ENCODE assay signal across 8 cellular contexts in genomic region chr12:132687211-132688164, GRCh38. TPM values are rescaled to one million over a fixed set of nuclear protein-coding genes. Genes with fewer than 3 reads are reported as not detected.
DNase-seq lines count a peak whose midpoint lies in the region; ATAC-seq and TF ChIP-seq lines count a peak whose summit lies in the region.

A gene with protein sequence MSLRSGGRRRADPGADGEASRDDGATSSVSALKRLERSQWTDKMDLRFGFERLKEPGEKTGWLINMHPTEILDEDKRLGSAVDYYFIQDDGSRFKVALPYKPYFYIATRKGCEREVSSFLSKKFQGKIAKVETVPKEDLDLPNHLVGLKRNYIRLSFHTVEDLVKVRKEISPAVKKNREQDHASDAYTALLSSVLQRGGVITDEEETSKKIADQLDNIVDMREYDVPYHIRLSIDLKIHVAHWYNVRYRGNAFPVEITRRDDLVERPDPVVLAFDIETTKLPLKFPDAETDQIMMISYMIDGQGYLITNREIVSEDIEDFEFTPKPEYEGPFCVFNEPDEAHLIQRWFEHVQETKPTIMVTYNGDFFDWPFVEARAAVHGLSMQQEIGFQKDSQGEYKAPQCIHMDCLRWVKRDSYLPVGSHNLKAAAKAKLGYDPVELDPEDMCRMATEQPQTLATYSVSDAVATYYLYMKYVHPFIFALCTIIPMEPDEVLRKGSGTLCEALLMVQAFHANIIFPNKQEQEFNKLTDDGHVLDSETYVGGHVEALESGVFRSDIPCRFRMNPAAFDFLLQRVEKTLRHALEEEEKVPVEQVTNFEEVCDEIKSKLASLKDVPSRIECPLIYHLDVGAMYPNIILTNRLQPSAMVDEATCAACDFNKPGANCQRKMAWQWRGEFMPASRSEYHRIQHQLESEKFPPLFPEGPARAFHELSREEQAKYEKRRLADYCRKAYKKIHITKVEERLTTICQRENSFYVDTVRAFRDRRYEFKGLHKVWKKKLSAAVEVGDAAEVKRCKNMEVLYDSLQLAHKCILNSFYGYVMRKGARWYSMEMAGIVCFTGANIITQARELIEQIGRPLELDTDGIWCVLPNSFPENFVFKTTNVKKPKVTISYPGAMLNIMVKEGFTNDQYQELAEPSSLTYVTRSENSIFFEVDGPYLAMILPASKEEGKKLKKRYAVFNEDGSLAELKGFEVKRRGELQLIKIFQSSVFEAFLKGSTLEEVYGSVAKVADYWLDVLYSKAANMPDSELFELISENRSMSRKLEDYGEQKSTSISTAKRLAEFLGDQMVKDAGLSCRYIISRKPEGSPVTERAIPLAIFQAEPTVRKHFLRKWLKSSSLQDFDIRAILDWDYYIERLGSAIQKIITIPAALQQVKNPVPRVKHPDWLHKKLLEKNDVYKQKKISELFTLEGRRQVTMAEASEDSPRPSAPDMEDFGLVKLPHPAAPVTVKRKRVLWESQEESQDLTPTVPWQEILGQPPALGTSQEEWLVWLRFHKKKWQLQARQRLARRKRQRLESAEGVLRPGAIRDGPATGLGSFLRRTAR (N-terminal part only) (minus strand): TSS chr12:132687342. CDS start chr12:132687315, 27 bp downstream.
Gene PXMP2 (plus strand): TSS chr12:132687587. CDS start chr12:132687671, 84 bp downstream.

- DNase-seq in EL = peak; percentile 95
- DNase-seq in H4 (ENCODE audit: low spot score) = peak; percentile 82
- DNase-seq in LNCaP clone FGC (ENCODE audit: low read depth) = peak; percentile 84
- peak; percentile 92 for DNase-seq in RPMI7951 (ENCODE audit: low read depth)
- DNase-seq in activated T-helper 1 cell treated with Interleukin-2 at 50 U/mL for 16 hours (ENCODE audit: low read depth) = peak; percentile 93
- DNase-seq in fibroblast of lung (ENCODE audit: low read depth in 2 of 2) = peak; percentile 92 to 93
- peak; percentile 87 to 96 (median 91) for DNase-seq in naive thymus-derived CD8-positive, alpha-beta T cell

- peak within 1 kb of the TSS; percentile 61 for H3K27ac ChIP-seq in fibroblast of lung (ENCODE audit: insufficient read depth, low read length)

- peak within 1 kb of the TSS; percentile 75 for H3K9ac ChIP-seq in fibroblast of lung (ENCODE audit: insufficient read depth, low read length)

- no peaks in the 10 kb centered on the region for H3K36me3 ChIP-seq in fibroblast of lung (ENCODE audit: control insufficient read depth, insufficient read depth, low read length)

- peak within 1 kb of the TSS; percentile 72 to 91 (median 84) for H3K4me3 Mint-ChIP-seq in naive thymus-derived CD8-positive, alpha-beta T cell
- H3K4me3 Mint-ChIP-seq in stimulated activated memory B cell treated with anti-CD40 and anti-IgM and Interleukin-4, amounts not matched to agents 10 μg/mL and 1 μg/mL and 100 μg/mL, for 72 hours = peak within 1 kb of the TSS; percentile 83

- no peak within 1 kb of the TSS for H2AFZ ChIP-seq in fibroblast of lung (ENCODE audit: low read length)

- H3K27me3 ChIP-seq in fibroblast of lung (ENCODE audit: control insufficient read depth, insufficient read depth, low read length) = no peaks in the 10 kb centered on the region

- H3K4me3 ChIP-seq in LNCaP clone FGC (ENCODE audit: low read depth, low read length) (peak within 1 kb of the TSS; percentile 64), fibroblast of lung (replicated peaks in 1 of 4; ENCODE audit: control extremely low read depth in 1 of 4, insufficient read depth in 1 of 4, low read depth in 3 of 4, low read length in 4 of 4) (peak within 1 kb of the TSS; percentile 22 to 71 (median 62))

- no peaks in the 10 kb centered on the region for H3K9me3 ChIP-seq in fibroblast of lung (ENCODE audit: control insufficient read depth, insufficient read depth, low read depth, low read length)

- H3K27ac Mint-ChIP-seq in naive thymus-derived CD8-positive, alpha-beta T cell = peak within 1 kb of the TSS in 4 of 10 donors; percentile 32 to 62 (median 52)
- H3K27ac Mint-ChIP-seq in stimulated activated memory B cell treated with anti-CD40 and anti-IgM and Interleukin-4, amounts not matched to agents 10 μg/mL and 1 μg/mL and 100 μg/mL, for 72 hours = peak within 1 kb of the TSS; percentile 73

- H3K4me1 Mint-ChIP-seq in naive thymus-derived CD8-positive, alpha-beta T cell = peaks cover 5 to 21% (median 13%) of the 10 kb centered on the region in 4 donors
- peaks cover 17% of the 10 kb centered on the region for H3K4me1 Mint-ChIP-seq in stimulated activated memory B cell treated with anti-CD40 and anti-IgM and Interleukin-4, amounts not matched to agents 10 μg/mL and 1 μg/mL and 100 μg/mL, for 72 hours

- H3K27me3 Mint-ChIP-seq in naive thymus-derived CD8-positive, alpha-beta T cell = no peaks in the 10 kb centered on the region
- H3K27me3 Mint-ChIP-seq in stimulated activated memory B cell treated with anti-CD40 and anti-IgM and Interleukin-4, amounts not matched to agents 10 μg/mL and 1 μg/mL and 100 μg/mL, for 72 hours = no peaks in the 10 kb centered on the region

- H3K79me2 ChIP-seq in fibroblast of lung (ENCODE audit: control insufficient read depth, insufficient read depth, low read length) = peaks cover 23% of the 10 kb centered on the region

- POLR2A ChIA-PET in naive thymus-derived CD8-positive, alpha-beta T cell (lab: Charles Lee) = no interaction called here

- H3K4me2 ChIP-seq in fibroblast of lung (ENCODE audit: extremely low read depth, insufficient read depth, low read length) = peak within 1 kb of the TSS; percentile 40

- H3K36me3 Mint-ChIP-seq in naive thymus-derived CD8-positive, alpha-beta T cell = peaks cover 0 to 2% (median 0%) of the 10 kb centered on the region in 3 donors
- no peaks in the 10 kb centered on the region for H3K36me3 Mint-ChIP-seq in stimulated activated memory B cell treated with anti-CD40 and anti-IgM and Interleukin-4, amounts not matched to agents 10 μg/mL and 1 μg/mL and 100 μg/mL, for 72 hours

- no peaks in the 10 kb centered on the region for H4K20me1 ChIP-seq in fibroblast of lung (ENCODE audit: control insufficient read depth, extremely low read depth, insufficient read depth, low read length)

- TF ChIP-seq CTCF in LNCaP clone FGC (IDR thresholded peaks at IDR 0.05; ENCODE audit: control insufficient read depth, extremely low read depth, insufficient read depth) (peak; percentile 19; the same call in 1 of the 2 replicates), fibroblast of lung (conservative IDR thresholded peaks at IDR 0.05 in 1 of 2, IDR thresholded peaks at IDR 0.05 in 1 of 2; ENCODE audit: low read depth in 1 of 2, low read length in 2 of 2) (no peak)

- no peaks in the 10 kb centered on the region for H3K9me3 Mint-ChIP-seq in naive thymus-derived CD8-positive, alpha-beta T cell
- no peaks in the 10 kb centered on the region for H3K9me3 Mint-ChIP-seq in stimulated activated memory B cell treated with anti-CD40 and anti-IgM and Interleukin-4, amounts not matched to agents 10 μg/mL and 1 μg/mL and 100 μg/mL, for 72 hours

- peak; percentile 92 to 93 for ATAC-seq in naive thymus-derived CD8-positive, alpha-beta T cell
- peak; percentile 97 for ATAC-seq in stimulated activated memory B cell treated with anti-CD40 and anti-IgM and Interleukin-4, amounts not matched to agents 10 μg/mL and 1 μg/mL and 100 μg/mL, for 72 hours

- no peaks in the 10 kb centered on the region for H3K4me1 ChIP-seq in fibroblast of lung (ENCODE audit: control insufficient read depth, extremely low read depth, insufficient read depth, low read length)

RNA-seq across cellular contexts. Expression of the first gene that starts in this region (rescaled TPM):
- total RNA-seq in H4 (2014; rRNA removed; shearing (Covaris generic)) = 6.9 and 11.8 TPM in 2 replicates
- total RNA-seq in RPMI7951 (2014; rRNA removed; shearing (Covaris generic)) = 14.9 and 18.2 TPM in 2 replicates
- total RNA-seq in fibroblast of lung = 9.0 and 9.6 TPM in 2 replicates
- 6.2 and 13.4 TPM in 2 replicates for polyA plus RNA-seq in fibroblast of lung
- 6.7 and 17.3 TPM in 2 replicates for polyA plus RNA-seq in fibroblast of lung (2012)
- 55.5 and 96.7 TPM in 2 replicates for polyA minus RNA-seq in fibroblast of lung (ENCODE audit: low replicate concordance)
- total RNA-seq in naive thymus-derived CD8-positive, alpha-beta T cell = 10 to 100 TPM; 53.3 to 56.1 TPM
- 1 to 10 TPM; 2.8 to 3.3 (median 2.8) TPM for polyA plus RNA-seq in naive thymus-derived CD8-positive, alpha-beta T cell

RNA-seq across cellular contexts. Expression of gene PXMP2, which starts in this region (rescaled TPM):
- 28.0 and 36.6 TPM in 2 replicates for total RNA-seq in H4 (2014; rRNA removed; shearing (Covaris generic))
- total RNA-seq in RPMI7951 (2014; rRNA removed; shearing (Covaris generic)) = 59.0 and 83.1 TPM in 2 replicates
- 10.6 and 11.3 TPM in 2 replicates for total RNA-seq in fibroblast of lung
- polyA plus RNA-seq in fibroblast of lung = 14.5 and 15.4 TPM in 2 replicates
- 21.2 and 26.1 TPM in 2 replicates for polyA plus RNA-seq in fibroblast of lung (2012)
- polyA minus RNA-seq in fibroblast of lung (ENCODE audit: low replicate concordance) = 10.0 and 41.0 TPM in 2 replicates
- total RNA-seq in naive thymus-derived CD8-positive, alpha-beta T cell = 1 to 10 TPM; 3.8 to 5.0 TPM
- 10 to 100 TPM in 2 of 3 donors, 1 to 10 TPM in 1; 9.9 to 16.4 (median 12.0) TPM for polyA plus RNA-seq in naive thymus-derived CD8-positive, alpha-beta T cell

Comparison
In these comparisons a context has a peak if more than half of its experiments do, and no peak if none do; other contexts are left out.
1. Peak in every context shown above with its lines: DNase-seq, ATAC-seq, H3K4me3 ChIP-seq and H3K27ac ChIP-seq.